Comparison of ENCODE assay signal across 8 cellular contexts in the genomic region with DNA sequence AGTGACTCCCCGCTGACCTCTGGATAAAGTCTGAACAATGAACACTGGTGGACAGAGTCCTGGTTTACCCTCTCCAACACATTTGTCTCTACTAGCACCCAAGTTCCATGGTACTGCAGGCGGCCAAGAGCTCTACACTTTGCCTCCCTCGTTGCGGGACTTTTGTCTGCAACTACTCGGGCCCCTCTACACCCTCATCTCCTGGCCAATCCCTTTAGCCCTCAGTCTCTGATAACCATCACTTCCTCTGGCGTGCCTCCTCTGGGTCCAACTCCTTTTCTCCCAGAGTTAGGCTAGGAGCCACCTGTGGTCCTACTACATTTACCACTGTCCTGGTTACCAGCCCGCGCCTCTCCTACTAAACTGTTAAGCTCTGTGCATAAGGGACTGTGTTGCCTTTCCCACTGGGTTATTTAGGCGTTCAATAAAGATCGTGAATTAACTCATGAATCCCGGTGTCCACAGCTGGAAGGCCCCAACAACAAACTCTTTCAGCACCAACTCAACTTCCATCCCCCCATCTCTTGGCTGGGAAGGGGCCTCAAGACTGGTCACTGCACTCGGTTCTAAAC. TPM values are rescaled to one million over a fixed set of nuclear protein-coding genes. Genes with fewer than 3 reads are reported as not detected.
A peak's percentile ranks its signal among the peaks of the same experiment; 100 is the strongest.
DNase-seq lines count a peak whose midpoint lies in the region; ATAC-seq and TF ChIP-seq lines count a peak whose summit lies in the region.

No MANE protein-coding gene starts in this region.

- H3K14ac ChIP-seq in neuronal stem cell (ENCODE audit: low read length): no peak overlapping the region

- no peak overlapping the region for H2BK12ac ChIP-seq in neuronal stem cell (ENCODE audit: low read length)

- H3K4me2 ChIP-seq in fibroblast of lung (ENCODE audit: extremely low read depth, insufficient read depth, low read length): peak overlapping the region; percentile 65
- H3K4me2 ChIP-seq in neuronal stem cell (ENCODE audit: insufficient read depth, low read length, poor library complexity, severe bottlenecking): peak overlapping the region; percentile 85

- H3K4me1 ChIP-seq in fibroblast of lung (ENCODE audit: control insufficient read depth, extremely low read depth, insufficient read depth, low read length) (peaks cover 4% of the 10 kb centered on the region), neuronal stem cell (ENCODE audit: control insufficient read depth in 2 of 2, insufficient read depth in 1 of 2, low read depth in 1 of 2, low read length in 2 of 2) (peaks cover 2 to 6% of the 10 kb centered on the region in 2 donors)

- no peaks in the 10 kb centered on the region for H3K27me3 ChIP-seq in fibroblast of lung (ENCODE audit: control insufficient read depth, insufficient read depth, low read length)
- H3K27me3 ChIP-seq in neuronal stem cell (ENCODE audit: control insufficient read depth in 3 of 3, insufficient read depth in 3 of 3, low read depth in 1 of 3, low read length in 3 of 3): no peaks in the 10 kb centered on the region

- peak overlapping the region; percentile 93 for H3K18ac ChIP-seq in neuronal stem cell (ENCODE audit: low read length)

- peaks cover 39% of the 10 kb centered on the region for H3K79me2 ChIP-seq in fibroblast of lung (ENCODE audit: control insufficient read depth, insufficient read depth, low read length)

- peaks cover 52% of the 10 kb centered on the region for H3K4me1 Mint-ChIP-seq in activated T-cell treated with anti-CD3 and anti-CD28 coated beads, Interleukin-2, amount 50 U/mL, for 4 hours (ENCODE audit: low read depth)

- H3K9me3 Mint-ChIP-seq in activated T-cell treated with anti-CD3 and anti-CD28 coated beads, Interleukin-2, amount 50 U/mL, for 4 hours: no peaks in the 10 kb centered on the region

- H3K9me3 ChIP-seq in fibroblast of lung (ENCODE audit: control insufficient read depth, insufficient read depth, low read depth, low read length) (no peaks in the 10 kb centered on the region), neuronal stem cell (replicated peaks in 1 of 2; ENCODE audit: control insufficient read depth in 2 of 2, insufficient read depth in 1 of 2, low read depth in 1 of 2, low read length in 2 of 2) (no peaks in the 10 kb centered on the region)

- no peaks in the 10 kb centered on the region for H4K20me1 ChIP-seq in fibroblast of lung (ENCODE audit: control insufficient read depth, extremely low read depth, insufficient read depth, low read length)

- H3K36me3 Mint-ChIP-seq in activated T-cell treated with anti-CD3 and anti-CD28 coated beads, Interleukin-2, amount 50 U/mL, for 4 hours (ENCODE audit: insufficient read depth): peaks cover 7% of the 10 kb centered on the region

- no peak overlapping the region for H2BK15ac ChIP-seq in neuronal stem cell (ENCODE audit: low read length)

- no peak for TF ChIP-seq CTCF in fibroblast of lung (conservative IDR thresholded peaks at IDR 0.05 in 1 of 2, IDR thresholded peaks at IDR 0.05 in 1 of 2; ENCODE audit: low read depth in 1 of 2, low read length in 2 of 2)

- no peak for DNase-seq in activated T-cell treated with anti-CD3 and anti-CD28 coated beads, Interleukin-2, amount 50 U/mL, for 4 hours
- no peak for DNase-seq in activated T-cell treated with anti-CD3 and anti-CD28 coated beads, Interleukin-2, amount 50 U/mL, for 1 hour
- peak in 1 of 2 donors; percentile 6 for DNase-seq in fibroblast of lung (ENCODE audit: low read depth in 2 of 2)
- DNase-seq in neuronal stem cell (ENCODE audit: low spot score): no peak
- no peak for DNase-seq in amniotic stem cell (lab: John Stamatoyannopoulos, UW)
- no peak for DNase-seq in CD1c-positive myeloid dendritic cell (ENCODE audit: extremely low spot score)

- H4K8ac ChIP-seq in neuronal stem cell (ENCODE audit: low read depth, low read length): no peak overlapping the region

- peaks cover 2% of the 10 kb centered on the region for H3K79me1 ChIP-seq in neuronal stem cell (ENCODE audit: low read depth, low read length)

- no peaks in the 10 kb centered on the region for H3K36me3 ChIP-seq in fibroblast of lung (ENCODE audit: control insufficient read depth, insufficient read depth, low read length)
- H3K36me3 ChIP-seq in neuronal stem cell (replicated peaks in 1 of 2; ENCODE audit: control insufficient read depth in 2 of 2, insufficient read depth in 2 of 2, low read length in 2 of 2): peaks cover 0 to 12% of the 10 kb centered on the region in 2 donors

- H3K27ac ChIP-seq in fibroblast of lung (ENCODE audit: insufficient read depth, low read length) (peak overlapping the region; percentile 88), neuronal stem cell (replicated peaks; ENCODE audit: low read length) (peak overlapping the region; percentile 87)

- H2AK5ac ChIP-seq in neuronal stem cell (ENCODE audit: low read depth, low read length): no peak overlapping the region

- peak overlapping the region; percentile 97 for H3K4me3 Mint-ChIP-seq in activated T-cell treated with anti-CD3 and anti-CD28 coated beads, Interleukin-2, amount 50 U/mL, for 4 hours

- peak overlapping the region; percentile 69 for H2BK5ac ChIP-seq in neuronal stem cell (ENCODE audit: low read length)

- no peak overlapping the region for H3K23ac ChIP-seq in neuronal stem cell (ENCODE audit: low read depth, low read length, poor library complexity)

- H4K91ac ChIP-seq in neuronal stem cell (ENCODE audit: low read depth, low read length, poor library complexity): no peak overlapping the region

- ATAC-seq in activated T-cell treated with anti-CD3 and anti-CD28 coated beads, Interleukin-2, amount 50 U/mL, for 4 hours: no peak
- ATAC-seq in SK-N-SH treated with all-trans-retinoic acid at 6 μM for 48 hours (peak; percentile 17), HG02884 (IDR thresholded peaks at IDR 0.05; ENCODE audit: unreplicated experiment) (no peak)

- peak overlapping the region; percentile 69 to 95 (median 84) for H3K4me3 ChIP-seq in fibroblast of lung (replicated peaks in 1 of 4; ENCODE audit: control extremely low read depth in 1 of 4, insufficient read depth in 1 of 4, low read depth in 3 of 4, low read length in 4 of 4)
- H3K4me3 ChIP-seq in neuronal stem cell (ENCODE audit: low read length in 2 of 2): peak overlapping the region; percentile 72 to 89

- WGBS in neuronal stem cell (ENCODE audit: extremely low coverage in 2 of 2, insufficient read length in 2 of 2, insufficient replicate concordance in 1 of 2), 2 donors: no CpG with 5 or more reads among the region's 12 CpGs

- H3K4ac ChIP-seq in neuronal stem cell (ENCODE audit: low read length): no peak overlapping the region

- H3K27me3 Mint-ChIP-seq in activated T-cell treated with anti-CD3 and anti-CD28 coated beads, Interleukin-2, amount 50 U/mL, for 4 hours (ENCODE audit: low read depth): no peaks in the 10 kb centered on the region

- H2BK120ac ChIP-seq in neuronal stem cell (ENCODE audit: low read depth, low read length): no peak overlapping the region

- H3K9ac ChIP-seq in fibroblast of lung (ENCODE audit: insufficient read depth, low read length) (peak overlapping the region; percentile 74), neuronal stem cell (ENCODE audit: low read depth, low read length, poor library complexity) (peak overlapping the region; percentile 75)

- H2AFZ ChIP-seq in fibroblast of lung (ENCODE audit: low read length): peak overlapping the region; percentile 91
- H2AFZ ChIP-seq in neuronal stem cell (ENCODE audit: low read length): peak overlapping the region; percentile 95

TF ChIP-seq in SK-N-SH treated with all-trans-retinoic acid at 6 μM for 48 hours, 23 proteins besides CTCF, POLR2A, EP300 and RAD21 (continues in another document):
- no peak for TF ChIP-seq CSDC2 (CRISPR knock-in tag; IDR thresholded peaks at IDR 0.05)
- no peak for TF ChIP-seq SNAI2 (CRISPR knock-in tag; IDR thresholded peaks at IDR 0.05)
- no peak for TF ChIP-seq OSR1 (CRISPR knock-in tag; IDR thresholded peaks at IDR 0.05)
- TF ChIP-seq, protein P1, sequence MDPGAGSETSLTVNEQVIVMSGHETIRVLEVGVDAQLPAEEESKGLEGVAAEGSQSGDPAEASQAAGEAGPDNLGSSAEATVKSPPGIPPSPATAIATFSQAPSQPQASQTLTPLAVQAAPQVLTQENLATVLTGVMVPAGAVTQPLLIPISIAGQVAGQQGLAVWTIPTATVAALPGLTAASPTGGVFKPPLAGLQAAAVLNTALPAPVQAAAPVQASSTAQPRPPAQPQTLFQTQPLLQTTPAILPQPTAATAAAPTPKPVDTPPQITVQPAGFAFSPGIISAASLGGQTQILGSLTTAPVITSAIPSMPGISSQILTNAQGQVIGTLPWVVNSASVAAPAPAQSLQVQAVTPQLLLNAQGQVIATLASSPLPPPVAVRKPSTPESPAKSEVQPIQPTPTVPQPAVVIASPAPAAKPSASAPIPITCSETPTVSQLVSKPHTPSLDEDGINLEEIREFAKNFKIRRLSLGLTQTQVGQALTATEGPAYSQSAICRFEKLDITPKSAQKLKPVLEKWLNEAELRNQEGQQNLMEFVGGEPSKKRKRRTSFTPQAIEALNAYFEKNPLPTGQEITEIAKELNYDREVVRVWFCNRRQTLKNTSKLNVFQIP (CRISPR knock-in tag; IDR thresholded peaks at IDR 0.05; ENCODE audit: borderline replicate concordance, low read depth): no peak
- TF ChIP-seq ISL1 (CRISPR knock-in tag; IDR thresholded peaks at IDR 0.05): no peak
- TF ChIP-seq ARNTL (CRISPR knock-in tag; IDR thresholded peaks at IDR 0.05; ENCODE audit: borderline replicate concordance, low read depth): no peak
- TF ChIP-seq GLIS3 (CRISPR knock-in tag; IDR thresholded peaks at IDR 0.05): no peak

RNA-seq across cellular contexts. Expression of a gene that starts 0.8 kb away (rescaled TPM):
- 10 to 100 TPM; 14.8 to 28.8 (median 20.8) TPM for total RNA-seq in activated T-cell treated with anti-CD3 and anti-CD28 coated beads, Interleukin-2, amount 50 U/mL, for 4 hours
- 15.0 and 15.7 TPM in 2 replicates for total RNA-seq in fibroblast of lung
- 9.8 and 14.2 TPM in 2 replicates for polyA plus RNA-seq in fibroblast of lung
- 23.0 and 30.2 TPM in 2 replicates for polyA plus RNA-seq in fibroblast of lung (2012)
- polyA minus RNA-seq in fibroblast of lung (ENCODE audit: low replicate concordance): 1.9 and 13.9 TPM in 2 replicates
- 47.9 TPM for polyA plus RNA-seq in neuronal stem cell (2013, experiment 1 of 2)
- polyA plus RNA-seq in neuronal stem cell (2013, experiment 2 of 2): 51.4 TPM

RNA-seq across cellular contexts. Expression of a gene that starts 26.6 kb away (rescaled TPM):
- total RNA-seq in activated T-cell treated with anti-CD3 and anti-CD28 coated beads, Interleukin-2, amount 50 U/mL, for 4 hours: 10 to 100 TPM; 14.4 to 17.4 (median 15.6) TPM
- 26.2 and 47.9 TPM in 2 replicates for total RNA-seq in fibroblast of lung
- 22.1 and 26.2 TPM in 2 replicates for polyA plus RNA-seq in fibroblast of lung
- polyA plus RNA-seq in fibroblast of lung (2012): 32.1 and 34.0 TPM in 2 replicates
- 0.94 and 5.4 TPM in 2 replicates for polyA minus RNA-seq in fibroblast of lung (ENCODE audit: low replicate concordance)
- polyA plus RNA-seq in neuronal stem cell (2013, experiment 1 of 2): 15.7 TPM
- 16.5 TPM for polyA plus RNA-seq in neuronal stem cell (2013, experiment 2 of 2)
